In genomic region chr17:49677134-49677932, GRCh38 we compare ENCODE assay signal across 8 cellular contexts. TPM values are rescaled to one million over a fixed set of nuclear protein-coding genes. Genes with fewer than 3 reads are reported as not detected.
DNase-seq lines count a peak whose midpoint lies in the region; ATAC-seq and TF ChIP-seq lines count a peak whose summit lies in the region.

No MANE protein-coding gene starts in this region.

- H3K36me3 Mint-ChIP-seq in Calu3 (ENCODE audit: insufficient read depth, unreplicated experiment): peaks cover 30% of the 10 kb centered on the region
- peaks cover 0 to 18% (median 14%) of the 10 kb centered on the region in 5 donors for H3K36me3 Mint-ChIP-seq in naive thymus-derived CD4-positive, alpha-beta T cell
- H3K36me3 Mint-ChIP-seq in stimulated activated effector memory CD8-positive, alpha-beta T cell treated with anti-CD3 and anti-CD28 coated beads, Interleukin-12 subunit alpha, Interleukin-12 subunit beta, amount 100 ng/mL, for 72 hours: peaks cover 46% of the 10 kb centered on the region

- H3K4me3 Mint-ChIP-seq in Calu3 (ENCODE audit: low read depth, unreplicated experiment): peak overlapping the region; percentile 78
- H3K4me3 Mint-ChIP-seq in naive thymus-derived CD4-positive, alpha-beta T cell: peak overlapping the region; percentile 88 to 98 (median 94)
- H3K4me3 Mint-ChIP-seq in stimulated activated effector memory CD8-positive, alpha-beta T cell treated with anti-CD3 and anti-CD28 coated beads, Interleukin-12 subunit alpha, Interleukin-12 subunit beta, amount 100 ng/mL, for 72 hours: peak overlapping the region; percentile 94

- no peaks in the 10 kb centered on the region for H3K9me3 ChIP-seq in naive thymus-derived CD4-positive, alpha-beta T cell (ENCODE audit: control insufficient read depth in 2 of 3, low read length in 3 of 3)

- H3K27me3 ChIP-seq in naive thymus-derived CD4-positive, alpha-beta T cell (ENCODE audit: control insufficient read depth in 2 of 2, insufficient read depth in 2 of 2, low read length in 2 of 2): no peaks in the 10 kb centered on the region

- H3K9me3 Mint-ChIP-seq in Calu3 (ENCODE audit: low read depth, unreplicated experiment): no peaks in the 10 kb centered on the region
- H3K9me3 Mint-ChIP-seq in naive thymus-derived CD4-positive, alpha-beta T cell: peaks cover 0 to 12% (median 0%) of the 10 kb centered on the region in 11 donors
- no peaks in the 10 kb centered on the region for H3K9me3 Mint-ChIP-seq in stimulated activated effector memory CD8-positive, alpha-beta T cell treated with anti-CD3 and anti-CD28 coated beads, Interleukin-12 subunit alpha, Interleukin-12 subunit beta, amount 100 ng/mL, for 72 hours

- peak; percentile 37 for ATAC-seq in GM21576 (IDR thresholded peaks at IDR 0.05; ENCODE audit: unreplicated experiment)
- peak; percentile 59 for ATAC-seq in naive thymus-derived CD4-positive, alpha-beta T cell
- ATAC-seq in stimulated activated effector memory CD8-positive, alpha-beta T cell treated with anti-CD3 and anti-CD28 coated beads, Interleukin-12 subunit alpha, Interleukin-12 subunit beta, amount 100 ng/mL, for 72 hours: peak; percentile 76

- POLR2A ChIA-PET in naive thymus-derived CD4-positive, alpha-beta T cell (lab: Charles Lee): interaction anchor here (0.6 to 2.0 kb wide), 9 partner anchors 9 to 87 kb away, joined by 3 to 11 read pairs (median 4); partner anchors contain the start of gene FAM117A

- peaks cover 26% of the 10 kb centered on the region for H3K4me1 Mint-ChIP-seq in Calu3 (ENCODE audit: low read depth, unreplicated experiment)
- H3K4me1 Mint-ChIP-seq in naive thymus-derived CD4-positive, alpha-beta T cell: peaks cover 36 to 72% (median 54%) of the 10 kb centered on the region in 7 donors
- H3K4me1 Mint-ChIP-seq in stimulated activated effector memory CD8-positive, alpha-beta T cell treated with anti-CD3 and anti-CD28 coated beads, Interleukin-12 subunit alpha, Interleukin-12 subunit beta, amount 100 ng/mL, for 72 hours: peaks cover 48% of the 10 kb centered on the region

- peak overlapping the region; percentile 87 for H3K27ac ChIP-seq in naive thymus-derived CD4-positive, alpha-beta T cell (ENCODE audit: low read depth, low read length)

- intact Hi-C loops in Calu3 (cut with micrococcal nuclease; ENCODE audit: unreplicated experiment): loop anchor here (10.0 kb wide), 1 partner anchor 53 kb away; no protein-coding TSS in a partner anchor
- intact Hi-C loops in naive thymus-derived CD4-positive, alpha-beta T cell (cut with micrococcal nuclease): loop anchor here (1.0 to 10.0 kb wide), 9 partner anchors 17 to 1705 kb away; partner anchors contain the start of genes PHB1 (in 2 of the 2), PPP1R9B (in 2 of the 2), CDK5RAP3 (in 1 of the 2) and MBTD1 (in 1 of the 2)

- DNase-seq in Calu3 (peak; percentile 99), Kasumi-1 (lab: John Stamatoyannopoulos, UW) (peak; percentile 89), RKO (ENCODE audit: low spot score) (peak; percentile 92), fibroblast of mammary gland (ENCODE audit: low read depth) (peak; percentile 89)
- peak; percentile 89 to 95 for DNase-seq in activated T-helper 1 cell treated with anti-CD3 and anti-CD28 coated beads, Interleukin-2, amount 50 U/mL, for 16 hours (ENCODE audit: low read depth in 1 of 2, low spot score in 1 of 2)
- peak; percentile 91 to 98 (median 95) for DNase-seq in naive thymus-derived CD4-positive, alpha-beta T cell
- DNase-seq in stimulated activated effector memory CD8-positive, alpha-beta T cell treated with anti-CD3 and anti-CD28 coated beads, Interleukin-12 subunit alpha, Interleukin-12 subunit beta, amount 100 ng/mL, for 72 hours (ENCODE audit: low spot score in 2 of 2): peak; percentile 95 to 98

- peaks cover 0 to 7% (median 0%) of the 10 kb centered on the region in 3 experiments for H3K36me3 ChIP-seq in naive thymus-derived CD4-positive, alpha-beta T cell (ENCODE audit: control insufficient read depth in 2 of 3, insufficient read depth in 3 of 3, low read length in 3 of 3)

- TF ChIP-seq CTCF in Calu3 (IDR thresholded peaks at IDR 0.05; ENCODE audit: unreplicated experiment) (no peak), fibroblast of mammary gland (conservative IDR thresholded peaks at IDR 0.05; ENCODE audit: control insufficient read depth, insufficient read depth, low read depth, low read length) (no peak)

- peak overlapping the region; percentile 70 for H3K4me3 ChIP-seq in fibroblast of mammary gland (ENCODE audit: control insufficient read depth, low read depth, low read length)
- H3K4me3 ChIP-seq in naive thymus-derived CD4-positive, alpha-beta T cell (ENCODE audit: low read length): peak overlapping the region; percentile 88

- H3K27me3 Mint-ChIP-seq in Calu3 (ENCODE audit: unreplicated experiment): peaks cover 10% of the 10 kb centered on the region
- H3K27me3 Mint-ChIP-seq in naive thymus-derived CD4-positive, alpha-beta T cell: peaks cover 0 to 9% (median 0%) of the 10 kb centered on the region in 5 donors

- H3K4me1 ChIP-seq in naive thymus-derived CD4-positive, alpha-beta T cell (ENCODE audit: control insufficient read depth in 2 of 2, insufficient read depth in 2 of 2, low read length in 2 of 2): peaks cover 25 to 26% of the 10 kb centered on the region in 2 donors

- BruUV-seq in Calu3 (replicated peaks; lab: Mats Ljungman, UMichigan): no TSS peak

- H3K27ac Mint-ChIP-seq in Calu3 (ENCODE audit: unreplicated experiment): peak overlapping the region; percentile 82
- peak overlapping the region; percentile 94 to 100 (median 98) for H3K27ac Mint-ChIP-seq in naive thymus-derived CD4-positive, alpha-beta T cell
- H3K27ac Mint-ChIP-seq in stimulated activated effector memory CD8-positive, alpha-beta T cell treated with anti-CD3 and anti-CD28 coated beads, Interleukin-12 subunit alpha, Interleukin-12 subunit beta, amount 100 ng/mL, for 72 hours: peak overlapping the region; percentile 98

- CTCF ChIA-PET in Calu3 (lab: Charles Lee): interaction anchor here (0.6 to 1.0 kb wide), 18 partner anchors 12 to 1027 kb away, joined by 3 to 6 read pairs (median 4); partner anchors contain the start of genes FAM117A and PHB1
- CTCF ChIA-PET in naive thymus-derived CD4-positive, alpha-beta T cell (lab: Charles Lee): interaction anchor here (0.6 to 2.4 kb wide), 3 partner anchors 19 to 107 kb away, joined by 3 to 6 read pairs (median 6); partner anchors contain the start of gene SLC35B1

RNA-seq across cellular contexts. Expression of gene SPOP, which starts 0.6 kb away (rescaled TPM):
- 79.0 and 79.9 TPM in 2 replicates for total RNA-seq in Calu3 (2022)
- 10 to 100 TPM; 59.6 to 94.8 (median 80.9) TPM for total RNA-seq in naive thymus-derived CD4-positive, alpha-beta T cell
- polyA plus RNA-seq in naive thymus-derived CD4-positive, alpha-beta T cell: 100 to 1,000 TPM; 121 to 151 TPM

RNA-seq across cellular contexts. Expression of gene SLC35B1, which starts 30.4 kb away (rescaled TPM):
- 117 and 127 TPM in 2 replicates for total RNA-seq in Calu3 (2022)
- 10 to 100 TPM; 42.1 to 83.0 (median 49.0) TPM for total RNA-seq in naive thymus-derived CD4-positive, alpha-beta T cell
- 10 to 100 TPM; 23.4 to 28.5 TPM for polyA plus RNA-seq in naive thymus-derived CD4-positive, alpha-beta T cell

Comparison
In these comparisons a context has a peak if more than half of its experiments do, and no peak if none do; other contexts are left out.
1. Peak in every context shown above with its lines: DNase-seq, ATAC-seq, H3K4me3 ChIP-seq and H3K27ac ChIP-seq.